22 cellular contexts compared by ENCODE assay signal in the genomic region with DNA sequence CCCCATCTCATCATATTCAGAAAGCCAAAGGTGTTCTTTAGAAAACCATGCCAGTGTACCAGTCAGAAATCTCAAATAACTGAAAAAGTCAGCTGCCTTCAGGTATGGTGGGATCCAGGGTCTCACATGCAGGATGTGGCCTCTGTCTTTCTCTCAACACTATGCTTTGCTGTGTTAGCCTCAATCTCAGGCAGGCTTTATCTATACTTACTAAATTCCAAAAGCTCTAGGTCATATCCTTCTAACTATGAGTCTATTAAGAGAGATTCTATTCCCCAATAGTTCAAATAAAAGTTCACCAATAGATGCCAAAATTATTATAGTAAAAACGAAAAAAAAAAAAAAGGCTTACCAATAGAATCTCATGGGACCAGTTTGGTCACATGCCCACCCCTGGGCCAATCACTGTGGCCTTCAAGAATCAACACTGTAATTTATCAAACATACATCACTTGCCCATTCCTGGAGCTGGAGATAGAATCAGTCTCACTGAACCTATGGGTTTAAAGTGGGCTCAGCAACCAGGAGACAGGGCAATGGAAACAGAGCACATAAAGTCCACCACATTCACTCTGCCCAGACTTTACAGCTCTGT. TPM values are rescaled to one million over a fixed set of nuclear protein-coding genes. Genes with fewer than 3 reads are reported as not detected.
DNase-seq lines count a peak whose midpoint lies in the region; ATAC-seq and TF ChIP-seq lines count a peak whose summit lies in the region.
"Had no signal": no experiment of that assay in that cellular context is flagged by ENCODE, and none has a peak within 500 bp of the region (broad histone marks: within the 10 kb centered on the region; RNA-seq: fewer than 3 reads in every experiment).

No MANE protein-coding gene starts in this region.

- no peaks in the 10 kb centered on the region for H4K20me1 ChIP-seq in Loucy (ENCODE audit: insufficient read depth, low read length, poor library complexity, severe bottlenecking)

- H3K4me3 ChIP-seq in heart right ventricle (no peak overlapping the region), Loucy (ENCODE audit: low read length, poor library complexity, severe bottlenecking) (no peak overlapping the region), esophagus muscularis mucosa (no peak overlapping the region), gastrocnemius medialis (no peak overlapping the region)
- H3K4me3 ChIP-seq: GM12878 had no signal

- in situ Hi-C loops in gastrocnemius medialis (cut with MboI; ENCODE audit: low sequenced_read_pairs in 4 of 4): loop anchor here in 1 of 4 donors (25.0 kb wide), 1 partner anchor 438 kb away; no protein-coding TSS in a partner anchor

- H3K27me3 ChIP-seq in heart right ventricle: no peaks in the 10 kb centered on the region
- H3K27me3 ChIP-seq in Loucy (ENCODE audit: insufficient read depth, low read length, poor library complexity, severe bottlenecking): no peaks in the 10 kb centered on the region
- no peaks in the 10 kb centered on the region for H3K27me3 ChIP-seq in esophagus muscularis mucosa
- no peaks in the 10 kb centered on the region for H3K27me3 ChIP-seq in gastrocnemius medialis

- WGBS in heart right ventricle, 2 donors: 40 to 42% methylated on average over 1 of the region's 1 CpG
- 43% methylated on average over 1 of the region's 1 CpG for WGBS in esophagus muscularis mucosa

- no peaks in the 10 kb centered on the region for H3F3A ChIP-seq in Loucy (ENCODE audit: low read depth)

- H3K79me2 ChIP-seq in Loucy (ENCODE audit: insufficient read depth, low read length): no peaks in the 10 kb centered on the region

- H3K4me2 ChIP-seq in Loucy (ENCODE audit: low read depth, low read length, poor library complexity, severe bottlenecking): no peak overlapping the region

- TF ChIP-seq CTCF in heart right ventricle (IDR thresholded peaks at IDR 0.05) (no peak), Loucy (conservative IDR thresholded peaks at IDR 0.05; ENCODE audit: low read length) (no peak), esophagus muscularis mucosa (IDR thresholded peaks at IDR 0.05) (no peak), gastrocnemius medialis (IDR thresholded peaks at IDR 0.05 in 4 of 5, conservative IDR thresholded peaks at IDR 0.05 in 1 of 5) (no peak)

- intact Hi-C loops in heart right ventricle (cut with DNase I): loop anchor here in 2 of 10 donors (5.0 to 10.0 kb wide), 2 partner anchors 47 to 430 kb away; partner anchors contain the start of gene TNKS1BP1 (in 1 of the 2)
- intact Hi-C loops in left ventricle myocardium superior (cut with micrococcal nuclease): no loop called here
- intact Hi-C loops in esophagus muscularis mucosa (cut with DNase I): no loop called here
- intact Hi-C loops in gastrocnemius medialis (cut with DNase I; ENCODE audit: low total_unique reads): no loop called here

- H3K27ac ChIP-seq in heart right ventricle (peak overlapping the region; percentile 5 to 92 (median 80)), esophagus muscularis mucosa (replicated peaks in 1 of 4) (peak overlapping the region; percentile 20 to 48 (median 40)), gastrocnemius medialis (peak overlapping the region; percentile 19 to 75 (median 60))
- H3K27ac ChIP-seq: C4-2B, RWPE1 had no signal

- H3K9me3 ChIP-seq in heart right ventricle (peaks cover 0 to 11% (median 0%) of the 10 kb centered on the region in 11 donors), Loucy (ENCODE audit: insufficient read depth, low read depth, low read length) (no peaks in the 10 kb centered on the region), esophagus muscularis mucosa (peaks cover 0 to 7% (median 0%) of the 10 kb centered on the region in 4 donors), gastrocnemius medialis (no peaks in the 10 kb centered on the region)

- no peaks in the 10 kb centered on the region for H3K9me2 ChIP-seq in Loucy (replicated peaks; ENCODE audit: low read depth, low read length)

- no peak for TF ChIP-seq POLR2A in esophagus muscularis mucosa (IDR thresholded peaks at IDR 0.05; ENCODE audit: low read depth)
- no peak for TF ChIP-seq POLR2A in gastrocnemius medialis (IDR thresholded peaks at IDR 0.05)

- peak overlapping the region; percentile 56; the same call in 1 of the 2 replicates for H2AFZ ChIP-seq in Loucy (ENCODE audit: low read length)

- H3K4me1 ChIP-seq in heart right ventricle: peaks cover 0 to 45% (median 29%) of the 10 kb centered on the region in 9 donors
- H3K4me1 ChIP-seq in Loucy (ENCODE audit: insufficient read depth, low read length, poor library complexity, severe bottlenecking): peaks cover 8% of the 10 kb centered on the region
- peaks cover 14 to 35% (median 22%) of the 10 kb centered on the region in 4 donors for H3K4me1 ChIP-seq in esophagus muscularis mucosa
- H3K4me1 ChIP-seq in gastrocnemius medialis: peaks cover 16 to 22% of the 10 kb centered on the region in 2 donors

- ATAC-seq in heart right ventricle (no peak), left ventricle myocardium superior (no peak), gastrocnemius medialis (no peak), HG02870 (IDR thresholded peaks at IDR 0.05; ENCODE audit: unreplicated experiment) (no peak)
- ATAC-seq: GM12878 had no signal

- TF ChIP-seq EP300 in esophagus muscularis mucosa (IDR thresholded peaks at IDR 0.05): no peak

- no peaks in the 10 kb centered on the region for H3K36me3 ChIP-seq in heart right ventricle
- no peaks in the 10 kb centered on the region for H3K36me3 ChIP-seq in Loucy (ENCODE audit: insufficient read depth, low read length)
- no peaks in the 10 kb centered on the region for H3K36me3 ChIP-seq in esophagus muscularis mucosa
- no peaks in the 10 kb centered on the region for H3K36me3 ChIP-seq in gastrocnemius medialis

- H3K9ac ChIP-seq in Loucy (ENCODE audit: low read depth, low read length, poor library complexity, severe bottlenecking): no peak overlapping the region

- DNase-seq in heart right ventricle: no peak
- no peak for DNase-seq in left ventricle myocardium superior
- no peak for DNase-seq in esophagus muscularis mucosa (ENCODE audit: extremely low spot score)
- no peak for DNase-seq in gastrocnemius medialis
- DNase-seq in UCSD-AML1 (lab: John Stamatoyannopoulos, UW; ENCODE audit: unreplicated experiment): no peak
- DNase-seq in GDM1 (lab: John Stamatoyannopoulos, UW): no peak
- DNase-seq: COR-L47; DMS153; H9; KBM-7; NCI-H1092 treated with DMSO at 0.1 percent for 48 hours; NCI-H1694; NCI-H2107; NCI-H69; NK-92 treated with Interleukin-12 subunit alpha and Interleukin-12 subunit beta, amount 100 ng/mL, for 24 hours; OCI-M1 had no signal

RNA-seq across cellular contexts. Expression of gene APLNR, which starts 38.0 kb away (rescaled TPM):
- total RNA-seq in heart right ventricle (10 to 100 TPM in 7 of 10 donors, 1 to 10 TPM in 3; 7.5 to 39.3 (median 13.9) TPM), left ventricle myocardium superior (21.0 TPM), esophagus muscularis mucosa (1 to 10 TPM; 1.7 to 6.3 (median 3.8) TPM), gastrocnemius medialis (1 to 10 TPM in 1 of 4 donors, under 1 TPM in 3; 0.32 to 3.7 (median 0.64) TPM)
- 1 to 10 TPM; 2.0 to 7.2 TPM for polyA plus RNA-seq in heart right ventricle
- total RNA-seq: GM12878, M059J had no signal

RNA-seq across cellular contexts. Expression of gene TNKS1BP1, which starts 49.8 kb away (rescaled TPM):
- total RNA-seq in heart right ventricle (10 to 100 TPM; 19.9 to 53.8 (median 34.3) TPM), left ventricle myocardium superior (44.4 TPM), esophagus muscularis mucosa (100 to 1,000 TPM in 3 of 4 donors, 10 to 100 TPM in 1; 93.9 to 215 (median 124) TPM), gastrocnemius medialis (100 to 1,000 TPM in 3 of 4 donors, 10 to 100 TPM in 1; 98.5 to 165 (median 125) TPM)
- 100 to 1,000 TPM in 1 of 2 donors, 10 to 100 TPM in 1; 39.6 to 118 TPM for polyA plus RNA-seq in heart right ventricle
